ENCODE assay signal across 9 cellular contexts in genomic region chr10:15744217-15744865, GRCh38. TPM values are rescaled to one million over a fixed set of nuclear protein-coding genes. Genes with fewer than 3 reads are reported as not detected.
A peak's percentile ranks its signal among the peaks of the same experiment; 100 is the strongest.
DNase-seq lines count a peak whose midpoint lies in the region; ATAC-seq and TF ChIP-seq lines count a peak whose summit lies in the region.
"Had no signal": no experiment of that assay in that cellular context is flagged by ENCODE, and none has a peak within 500 bp of the region (broad histone marks: within the 10 kb centered on the region; RNA-seq: fewer than 3 reads in every experiment).

No MANE protein-coding gene starts in this region.

- no peak overlapping the region for H3K27ac Mint-ChIP-seq in activated T-helper 2 cell treated with anti-CD3 and anti-CD28 coated beads, Interferon-gamma antibody, Interleukin-2, Interleukin-4, amounts not matched to agents 10 μg/mL and 5 μg/mL and 100 μg/mL, durations not matched to agents 14 hours and 24 hours and 36 hours
- H3K27ac Mint-ChIP-seq: dendritic cell treated with granulocyte-macrophage colony-stimulating factor and Interleukin-4, amounts not matched to agents 40 ng/mL and 50 ng/mL, for 4 days had no signal

- ATAC-seq in HCT116 (peak; percentile 91), HG03571 (IDR thresholded peaks at IDR 0.05; ENCODE audit: unreplicated experiment) (no peak)

- H3K9me3 Mint-ChIP-seq in activated T-helper 2 cell treated with anti-CD3 and anti-CD28 coated beads, Interferon-gamma antibody, Interleukin-2, Interleukin-4, amounts not matched to agents 10 μg/mL and 5 μg/mL and 100 μg/mL, durations not matched to agents 14 hours and 24 hours and 36 hours: no peaks in the 10 kb centered on the region
- H3K9me3 Mint-ChIP-seq: dendritic cell treated with granulocyte-macrophage colony-stimulating factor and Interleukin-4, amounts not matched to agents 40 ng/mL and 50 ng/mL, for 4 days had no signal

- TF ChIP-seq POLR2A in HCT116 (IDR thresholded peaks at IDR 0.05; ENCODE audit: borderline replicate concordance, extremely low read depth, insufficient read depth, insufficient read length): no peak

- H3K27me3 ChIP-seq in HCT116 (ENCODE audit: insufficient read depth, low read length) (no peaks in the 10 kb centered on the region; the same call in 1 of the 2 replicates), iPS DF 6.9 (ENCODE audit: control insufficient read depth, insufficient read depth, low read length) (no peaks in the 10 kb centered on the region)

- peaks cover 10% of the 10 kb centered on the region for H3K27me3 Mint-ChIP-seq in activated T-helper 2 cell treated with anti-CD3 and anti-CD28 coated beads, Interferon-gamma antibody, Interleukin-2, Interleukin-4, amounts not matched to agents 10 μg/mL and 5 μg/mL and 100 μg/mL, durations not matched to agents 14 hours and 24 hours and 36 hours (ENCODE audit: low read depth)

- H3K4me3 ChIP-seq in HCT116 (replicated peaks in 1 of 2; ENCODE audit: low read depth in 1 of 2, low read length in 2 of 2): no peak overlapping the region
- H3K4me3 ChIP-seq in iPS DF 6.9 (ENCODE audit: low read length): no peak overlapping the region

- POLR2A ChIA-PET in HCT116 (lab: Charles Lee): no interaction called here

- H3K79me2 ChIP-seq in HCT116 (ENCODE audit: insufficient read depth, low read length): no peaks in the 10 kb centered on the region

- peak; percentile 40 to 86 (median 72); a peak in 5 of 6 replicates for TF ChIP-seq CTCF in HCT116 (IDR thresholded peaks at IDR 0.05 in 2 of 3, conservative IDR thresholded peaks at IDR 0.05 in 1 of 3; ENCODE audit: borderline replicate concordance in 1 of 3, insufficient read depth in 1 of 3, low read depth in 2 of 3, low read length in 2 of 3)

- no peak overlapping the region for H2AFZ ChIP-seq in HCT116 (ENCODE audit: low read depth, low read length, poor library complexity, severe bottlenecking)

- RAD21 ChIA-PET in HCT116 (lab: Charles Lee; ENCODE audit: low non-redundant PET in 1 of 2, low total read pairs in 2 of 2, uncharacterized antibody in 2 of 2, unreplicated experiment in 2 of 2): no interaction called here

- no TSS peak for BruUV-seq in HCT116 (replicated peaks; lab: Mats Ljungman, UMichigan)

- no peaks in the 10 kb centered on the region for H3K4me1 Mint-ChIP-seq in activated T-helper 2 cell treated with anti-CD3 and anti-CD28 coated beads, Interferon-gamma antibody, Interleukin-2, Interleukin-4, amounts not matched to agents 10 μg/mL and 5 μg/mL and 100 μg/mL, durations not matched to agents 14 hours and 24 hours and 36 hours (ENCODE audit: low read depth)

- H3K9ac ChIP-seq in HCT116 (ENCODE audit: low read length): no peak overlapping the region

- no peaks in the 10 kb centered on the region for H3K36me3 Mint-ChIP-seq in activated T-helper 2 cell treated with anti-CD3 and anti-CD28 coated beads, Interferon-gamma antibody, Interleukin-2, Interleukin-4, amounts not matched to agents 10 μg/mL and 5 μg/mL and 100 μg/mL, durations not matched to agents 14 hours and 24 hours and 36 hours (ENCODE audit: low read depth)

- H3K36me3 ChIP-seq in HCT116 (ENCODE audit: control insufficient read depth in 1 of 2, insufficient read depth in 2 of 2, low read length in 2 of 2) (no peaks in the 10 kb centered on the region), iPS DF 6.9 (ENCODE audit: control insufficient read depth, insufficient read depth, low read length) (no peaks in the 10 kb centered on the region)

- H3K4me3 Mint-ChIP-seq in activated T-helper 2 cell treated with anti-CD3 and anti-CD28 coated beads, Interferon-gamma antibody, Interleukin-2, Interleukin-4, amounts not matched to agents 10 μg/mL and 5 μg/mL and 100 μg/mL, durations not matched to agents 14 hours and 24 hours and 36 hours (ENCODE audit: low read depth): no peak overlapping the region
- H3K4me3 Mint-ChIP-seq: dendritic cell treated with granulocyte-macrophage colony-stimulating factor and Interleukin-4, amounts not matched to agents 40 ng/mL and 50 ng/mL, for 4 days had no signal

- peak; percentile 68 for DNase-seq in activated effector memory CD4-positive, alpha-beta T cell treated with anti-CD3 and anti-CD28 coated beads, Interleukin-2, amount 50 U/mL, for 16 hours
- no peak for DNase-seq in activated effector memory CD4-positive, alpha-beta T cell treated with Interleukin-2 at 50 U/mL for 16 hours
- DNase-seq in HCT116 (ENCODE audit: low read depth, low spot score) (peak; percentile 66), NCI-H146 (lab: John Stamatoyannopoulos, UW) (peak; percentile 76), iPS DF 6.9 (ENCODE audit: low read depth, low spot score) (peak; percentile 35)
- peak; percentile 14 for DNase-seq in activated T-helper 2 cell treated with anti-CD3 and anti-CD28 coated beads, Interferon-gamma antibody, Interleukin-2, Interleukin-4, amounts not matched to agents 10 μg/mL and 5 μg/mL and 100 μg/mL, durations not matched to agents 14 hours and 24 hours and 36 hours (ENCODE audit: low spot score)
- DNase-seq in stimulated activated CD4-positive, alpha-beta T cell treated with anti-CD3 and anti-CD28 coated beads, TNF-alpha, amount 100 ng/mL, for 48 hours (ENCODE audit: low read depth in 3 of 3): peak in 2 of 3 donors; percentile 10 to 41

- TF ChIP-seq RAD21 in HCT116 (IDR thresholded peaks at IDR 0.05; ENCODE audit: low read depth): peak; percentile 54

- no peak overlapping the region for H3K4me2 ChIP-seq in HCT116 (ENCODE audit: low read length)

- H3K27ac ChIP-seq in HCT116 (ENCODE audit: low read depth, low read length) (no peak overlapping the region), iPS DF 6.9 (ENCODE audit: low read length) (no peak overlapping the region)

- CTCF ChIA-PET in HCT116 (lab: Charles Lee): no interaction called here

- H3K4me1 ChIP-seq in HCT116 (ENCODE audit: control insufficient read depth in 1 of 2, insufficient read depth in 2 of 2, low read length in 2 of 2): peaks cover 0 to 4% of the 10 kb centered on the region in 2 experiments; a peak in 1 of 4 replicates
- H3K4me1 ChIP-seq in iPS DF 6.9 (ENCODE audit: control insufficient read depth, insufficient read depth, low read length): no peaks in the 10 kb centered on the region

- WGBS in iPS DF 6.9 (ENCODE audit: insufficient coverage, insufficient read length): no CpG with 5 or more reads among the region's 7 CpGs

- H4K20me1 ChIP-seq in HCT116 (ENCODE audit: insufficient read depth): no peaks in the 10 kb centered on the region

- no peaks in the 10 kb centered on the region for H3K9me3 ChIP-seq in HCT116 (ENCODE audit: control insufficient read depth in 1 of 2, insufficient read depth in 1 of 2, low read depth in 1 of 2, low read length in 2 of 2)
- H3K9me3 ChIP-seq in iPS DF 6.9 (ENCODE audit: control insufficient read depth, insufficient read depth, low read length): no peaks in the 10 kb centered on the region

- intact Hi-C loops in HCT116 (cut with micrococcal nuclease): loop anchor here (2.0 kb wide), 1 partner anchor 310 kb away; no protein-coding TSS in a partner anchor
- intact Hi-C loops in activated T-helper 2 cell treated with anti-CD3 and anti-CD28 coated beads, Interferon-gamma antibody, Interleukin-2, Interleukin-4, amounts not matched to agents 10 μg/mL and 5 μg/mL and 100 μg/mL, durations not matched to agents 14 hours and 24 hours and 36 hours (cut with micrococcal nuclease): loop anchor here (5.0 kb wide), 1 partner anchor 312 kb away; no protein-coding TSS in a partner anchor

- H3K9me2 ChIP-seq in HCT116 (ENCODE audit: insufficient read depth): no peaks in the 10 kb centered on the region

TF ChIP-seq in HCT116, 20 proteins besides CTCF, POLR2A, EP300 and RAD21 (continues in another document):
- TF ChIP-seq EZH2 (IDR thresholded peaks at IDR 0.05): no peak
- no peak for TF ChIP-seq CEBPB (IDR thresholded peaks at IDR 0.05; ENCODE audit: low read depth)
- no peak for TF ChIP-seq JUND (IDR thresholded peaks at IDR 0.05)
- TF ChIP-seq SRF (IDR thresholded peaks at IDR 0.05; ENCODE audit: low read depth): no peak
- TF ChIP-seq SP1 (IDR thresholded peaks at IDR 0.05; ENCODE audit: low read depth): no peak
- no peak for TF ChIP-seq EGR1 (IDR thresholded peaks at IDR 0.05; ENCODE audit: low read depth)
- TF ChIP-seq TCF7L2 (IDR thresholded peaks at IDR 0.05; ENCODE audit: borderline replicate concordance, extremely low read depth, insufficient read depth, insufficient read length): no peak
- no peak for TF ChIP-seq EZH2phosphoT487 (IDR thresholded peaks at IDR 0.05; ENCODE audit: borderline replicate concordance)
- TF ChIP-seq MAX (IDR thresholded peaks at IDR 0.05): no peak
- TF ChIP-seq SIN3A (IDR thresholded peaks at IDR 0.05; ENCODE audit: low read depth): no peak
- TF ChIP-seq REST (IDR thresholded peaks at IDR 0.05; ENCODE audit: low read depth): no peak

RNA-seq across cellular contexts. Expression of gene ITGA8, which starts 24.6 kb away (rescaled TPM):
- total RNA-seq in HCT116 (2021; ENCODE audit: unreplicated experiment): 0.02 TPM
- polyA plus RNA-seq in HCT116 (2012): not detected in 2 replicates
- not detected in 2 replicates for total RNA-seq in activated T-helper 2 cell treated with anti-CD3 and anti-CD28 coated beads, Interferon-gamma antibody, Interleukin-2, Interleukin-4, amounts not matched to agents 10 μg/mL and 5 μg/mL and 100 μg/mL, durations not matched to agents 14 hours and 24 hours and 36 hours
